In genomic region chr2:137223722-137224121, GRCh38 we compare ENCODE assay signal across 1 cellular context.
TF ChIP-seq lines count a peak whose summit lies in the region.

No MANE protein-coding gene starts in this region.

TF ChIP-seq in GM12878, 131 proteins besides CTCF, POLR2A, EP300 and RAD21 (continued from another document):
- TF ChIP-seq ZBTB4 (CRISPR knock-in tag; IDR thresholded peaks at IDR 0.05): no peak
- peak; percentile 32; the same call in 1 of the 2 replicates for TF ChIP-seq RELB (IDR thresholded peaks at IDR 0.05; ENCODE audit: low read depth)
- peak; percentile 61 for TF ChIP-seq ATF7 (IDR thresholded peaks at IDR 0.05; ENCODE audit: low read depth)
- TF ChIP-seq EZH2 (IDR thresholded peaks at IDR 0.05; ENCODE audit: borderline replicate concordance, control insufficient read depth, low read depth, low read length): no peak
- TF ChIP-seq MTA2 (IDR thresholded peaks at IDR 0.05; ENCODE audit: low read depth): peak; percentile 33; the same call in 1 of the 2 replicates
- TF ChIP-seq BRCA1 (IDR thresholded peaks at IDR 0.05; ENCODE audit: low read depth, low read length): no peak
- TF ChIP-seq EED (IDR thresholded peaks at IDR 0.05; ENCODE audit: low read depth): peak; percentile 61; the same call in 1 of the 2 replicates
- TF ChIP-seq ELK1 (IDR thresholded peaks at IDR 0.05; ENCODE audit: low read depth, low read length): no peak
- no peak for TF ChIP-seq SUPT20H (IDR thresholded peaks at IDR 0.05; ENCODE audit: borderline replicate concordance, control insufficient read depth, low read depth, low read length)
- no peak for TF ChIP-seq ZNF384 (IDR thresholded peaks at IDR 0.05; ENCODE audit: borderline replicate concordance, low read depth, low read length)
- TF ChIP-seq DPF2 (IDR thresholded peaks at IDR 0.05): no peak; the same call in 1 of the 2 replicates
- no peak for TF ChIP-seq CREM (IDR thresholded peaks at IDR 0.05; ENCODE audit: low read depth)
- TF ChIP-seq EGR1 (IDR thresholded peaks at IDR 0.05; ENCODE audit: borderline replicate concordance in 1 of 2, low read depth in 2 of 2, low read length in 2 of 2): peak in 1 of 2 experiments; percentile 67; a peak in 1 of 3 replicates
- TF ChIP-seq PRDM15 (CRISPR knock-in tag; IDR thresholded peaks at IDR 0.05): no peak
- no peak for TF ChIP-seq CBX5 (IDR thresholded peaks at IDR 0.05; ENCODE audit: low read depth)
- TF ChIP-seq ZNF217 (IDR thresholded peaks at IDR 0.05): no peak
- TF ChIP-seq CBX3 (IDR thresholded peaks at IDR 0.05; ENCODE audit: borderline replicate concordance, low read depth): no peak
TF ChIP-seq in GM12878: peak in this region for 10.
